ENCODE assay signal across 10 cellular contexts in genomic region chrX:38347136-38347535, GRCh38. TPM values are rescaled to one million over a fixed set of nuclear protein-coding genes. Genes with fewer than 3 reads are reported as not detected.
A peak's percentile ranks its signal among the peaks of the same experiment; 100 is the strongest.
DNase-seq lines count a peak whose midpoint lies in the region; ATAC-seq and TF ChIP-seq lines count a peak whose summit lies in the region.
"Had no signal": no experiment of that assay in that cellular context is flagged by ENCODE, and none has a peak within 500 bp of the region (broad histone marks: within the 10 kb centered on the region; RNA-seq: fewer than 3 reads in every experiment).

No MANE protein-coding gene starts in this region.

- no peaks in the 10 kb centered on the region for H3K4me1 ChIP-seq in neuronal stem cell (ENCODE audit: control insufficient read depth in 2 of 2, insufficient read depth in 1 of 2, low read depth in 1 of 2, low read length in 2 of 2)

- H2BK15ac ChIP-seq in neuronal stem cell (ENCODE audit: low read length), result no peak overlapping the region

- peaks cover 0 to 5% (median 0%) of the 10 kb centered on the region in 3 experiments for H3K27me3 ChIP-seq in neuronal stem cell (ENCODE audit: control insufficient read depth in 3 of 3, insufficient read depth in 3 of 3, low read depth in 1 of 3, low read length in 3 of 3)

- ATAC-seq in GM18909 (IDR thresholded peaks at IDR 0.05; ENCODE audit: poor library complexity, unreplicated experiment) (peak; percentile 65), HG03442 (IDR thresholded peaks at IDR 0.05; ENCODE audit: unreplicated experiment) (peak; percentile 84), HG03280 (IDR thresholded peaks at IDR 0.05; ENCODE audit: unreplicated experiment) (no peak)

- H3K27ac ChIP-seq in neuronal stem cell (replicated peaks; ENCODE audit: low read length), result no peak overlapping the region

- no peaks in the 10 kb centered on the region for H3K79me1 ChIP-seq in neuronal stem cell (ENCODE audit: low read depth, low read length)

- H2BK5ac ChIP-seq in neuronal stem cell (ENCODE audit: low read length), result no peak overlapping the region

- H3K4me3 ChIP-seq in cardiac fibroblast (replicated peaks in 1 of 2; ENCODE audit: low read depth in 2 of 2, low read length in 2 of 2) (no peak overlapping the region), neuronal stem cell (ENCODE audit: low read length in 2 of 2) (no peak overlapping the region)

- H3K4me2 ChIP-seq in neuronal stem cell (ENCODE audit: insufficient read depth, low read length, poor library complexity, severe bottlenecking), result no peak overlapping the region

- H3K4me1 Mint-ChIP-seq in activated naive CD4-positive, alpha-beta T cell treated with anti-CD3 and anti-CD28 coated beads for 36 hours (ENCODE audit: low read depth), result no peaks in the 10 kb centered on the region

- no peak overlapping the region for H3K14ac ChIP-seq in neuronal stem cell (ENCODE audit: low read length)

- no peak overlapping the region for H2AK5ac ChIP-seq in neuronal stem cell (ENCODE audit: low read depth, low read length)

- no peak overlapping the region for H3K9ac ChIP-seq in neuronal stem cell (ENCODE audit: low read depth, low read length, poor library complexity)

- no peak overlapping the region for H2BK12ac ChIP-seq in neuronal stem cell (ENCODE audit: low read length)

- peak overlapping the region; percentile 59 for H2AFZ ChIP-seq in neuronal stem cell (ENCODE audit: low read length)

- H3K18ac ChIP-seq in neuronal stem cell (ENCODE audit: low read length), result no peak overlapping the region

- H2BK120ac ChIP-seq in neuronal stem cell (ENCODE audit: low read depth, low read length), result no peak overlapping the region

- H3K4ac ChIP-seq in neuronal stem cell (ENCODE audit: low read length), result no peak overlapping the region

- H3K27ac Mint-ChIP-seq in activated naive CD4-positive, alpha-beta T cell treated with anti-CD3 and anti-CD28 coated beads for 36 hours, result no peak overlapping the region

- H3K27me3 Mint-ChIP-seq in activated naive CD4-positive, alpha-beta T cell treated with anti-CD3 and anti-CD28 coated beads for 36 hours (ENCODE audit: low read depth), result peaks cover 2% of the 10 kb centered on the region

- H3K23ac ChIP-seq in neuronal stem cell (ENCODE audit: low read depth, low read length, poor library complexity), result no peak overlapping the region

- H3K9me3 ChIP-seq in neuronal stem cell (replicated peaks in 1 of 2; ENCODE audit: control insufficient read depth in 2 of 2, insufficient read depth in 1 of 2, low read depth in 1 of 2, low read length in 2 of 2), result no peaks in the 10 kb centered on the region

- H3K4me3 Mint-ChIP-seq in activated naive CD4-positive, alpha-beta T cell treated with anti-CD3 and anti-CD28 coated beads for 36 hours, result no peak overlapping the region

- intact Hi-C loops in activated naive CD4-positive, alpha-beta T cell treated with anti-CD3 and anti-CD28 coated beads for 36 hours (cut with micrococcal nuclease), result no loop called here

- TF ChIP-seq CTCF in cardiac fibroblast (IDR thresholded peaks at IDR 0.05; ENCODE audit: low read depth, low read length), result no peak

- no peaks in the 10 kb centered on the region for H3K9me3 Mint-ChIP-seq in activated naive CD4-positive, alpha-beta T cell treated with anti-CD3 and anti-CD28 coated beads for 36 hours

- H3K36me3 ChIP-seq in neuronal stem cell (replicated peaks in 1 of 2; ENCODE audit: control insufficient read depth in 2 of 2, insufficient read depth in 2 of 2, low read length in 2 of 2), result no peaks in the 10 kb centered on the region

- H4K91ac ChIP-seq in neuronal stem cell (ENCODE audit: low read depth, low read length, poor library complexity), result no peak overlapping the region

- no peaks in the 10 kb centered on the region for H3K36me3 Mint-ChIP-seq in activated naive CD4-positive, alpha-beta T cell treated with anti-CD3 and anti-CD28 coated beads for 36 hours (ENCODE audit: low read depth)

- DNase-seq in cardiac fibroblast (ENCODE audit: low read depth in 2 of 2), result peak; percentile 82 to 92
- no peak for DNase-seq in neuronal stem cell (ENCODE audit: low spot score)
- DNase-seq in NCI-H2171 treated with DMSO at 0.1 percent for 48 hours (lab: John Stamatoyannopoulos, UW), result no peak
- DNase-seq in COR-L47 (lab: John Stamatoyannopoulos, UW), result no peak
- no peak for DNase-seq in activated naive CD4-positive, alpha-beta T cell treated with anti-CD3 and anti-CD28 coated beads for 36 hours
- DNase-seq: activated gamma-delta T cell; stimulated activated naive CD4-positive, alpha-beta T cell had no signal

- H4K8ac ChIP-seq in neuronal stem cell (ENCODE audit: low read depth, low read length), result no peak overlapping the region

- WGBS in neuronal stem cell (ENCODE audit: extremely low coverage in 2 of 2, insufficient read length in 2 of 2, insufficient replicate concordance in 1 of 2), 2 donors, result no CpG with 5 or more reads among the region's 2 CpGs

- CTCF ChIA-PET in activated naive CD4-positive, alpha-beta T cell treated with anti-CD3 and anti-CD28 coated beads for 36 hours (lab: Charles Lee), result no interaction called here

RNA-seq across cellular contexts. Expression of gene OTC, which starts 5.3 kb away (rescaled TPM):
- not detected for polyA plus RNA-seq in neuronal stem cell (2013, experiment 1 of 2)
- not detected for polyA plus RNA-seq in neuronal stem cell (2013, experiment 2 of 2)
- not detected for total RNA-seq in activated naive CD4-positive, alpha-beta T cell treated with anti-CD3 and anti-CD28 coated beads for 36 hours

RNA-seq across cellular contexts. Expression of gene RPGR, which starts 19.8 kb away (rescaled TPM):
- 8.7 TPM for polyA plus RNA-seq in neuronal stem cell (2013, experiment 1 of 2)
- polyA plus RNA-seq in neuronal stem cell (2013, experiment 2 of 2), result 8.5 TPM
- total RNA-seq in activated naive CD4-positive, alpha-beta T cell treated with anti-CD3 and anti-CD28 coated beads for 36 hours, result 1 to 10 TPM; 6.5 to 7.4 TPM

Comparison
In these comparisons a context has a peak if more than half of its experiments do, and no peak if none do; other contexts are left out.
1. DNase-seq: peak in cardiac fibroblast (2 of 2); none in neuronal stem cell (single experiment), NCI-H2171 treated with DMSO at 0.1 percent for 48 hours (single experiment), COR-L47 (single experiment) and activated naive CD4-positive, alpha-beta T cell treated with anti-CD3 and anti-CD28 coated beads for 36 hours (single experiment).